In genomic region chr22:50670513-50670912, GRCh38 we compare ENCODE assay signal across 1 cellular context.
TF ChIP-seq lines count a peak whose summit lies in the region.

No MANE protein-coding gene starts in this region.

TF ChIP-seq in HEK293, 187 proteins besides CTCF, POLR2A, EP300 and RAD21 (continued from another document):
- TF ChIP-seq KLF10 (tag by site-specific recombination; IDR thresholded peaks at IDR 0.05) (no peak), ZSCAN18 (tag by site-specific recombination; IDR thresholded peaks at IDR 0.05) (no peak), ZNF776 (tag by site-specific recombination; IDR thresholded peaks at IDR 0.05; ENCODE audit: borderline replicate concordance) (no peak), ZNF121 (tag by site-specific recombination; IDR thresholded peaks at IDR 0.05) (no peak), ZNF394 (tag by site-specific recombination; IDR thresholded peaks at IDR 0.05; ENCODE audit: borderline replicate concordance) (no peak), ZNF140 (tag by site-specific recombination; IDR thresholded peaks at IDR 0.05) (no peak), ZNF585B (tag by site-specific recombination; IDR thresholded peaks at IDR 0.05) (no peak), ZNF645 (tag by site-specific recombination; IDR thresholded peaks at IDR 0.05) (no peak), HOXD13 (CRISPR knock-in tag; IDR thresholded peaks at IDR 0.05; ENCODE audit: borderline replicate concordance) (no peak), KLF17 (tag by site-specific recombination; IDR thresholded peaks at IDR 0.05) (no peak), ZXDB (tag by site-specific recombination; IDR thresholded peaks at IDR 0.05) (no peak), ZNF600 (tag by site-specific recombination; IDR thresholded peaks at IDR 0.05) (peak; percentile 82), ZNF239 (tag by site-specific recombination; IDR thresholded peaks at IDR 0.05) (no peak), SP3 (tag by site-specific recombination; IDR thresholded peaks at IDR 0.05) (no peak), GLIS2 (tag by site-specific recombination; IDR thresholded peaks at IDR 0.05) (peak; percentile 35; the same call in 1 of the 2 replicates), ZNF37A (tag by site-specific recombination; IDR thresholded peaks at IDR 0.05) (no peak), ZNF202 (tag by site-specific recombination; IDR thresholded peaks at IDR 0.05; ENCODE audit: borderline replicate concordance) (no peak), ZNF423 (tag by site-specific recombination; IDR thresholded peaks at IDR 0.05) (no peak)
